ENCODE assay signal across 10 cellular contexts in genomic region chr3:183554377-183554776, GRCh38. TPM values are rescaled to one million over a fixed set of nuclear protein-coding genes. Genes with fewer than 3 reads are reported as not detected.
A peak's percentile ranks its signal among the peaks of the same experiment; 100 is the strongest.
DNase-seq lines count a peak whose midpoint lies in the region; ATAC-seq, FAIRE-seq and TF ChIP-seq lines count a peak whose summit lies in the region.
"Had no signal": no experiment of that assay in that cellular context is flagged by ENCODE, and none has a peak within 500 bp of the region (broad histone marks: within the 10 kb centered on the region; RNA-seq: fewer than 3 reads in every experiment).

No MANE protein-coding gene starts in this region.

- peaks cover 62% of the 10 kb centered on the region for H3K4me1 Mint-ChIP-seq in activated CD4-positive, alpha-beta T cell treated with anti-CD3 and anti-CD28 coated beads, Interleukin-2, amount 10 ng/mL, durations not matched to agents 24 days and 14 days
- peaks cover 73% of the 10 kb centered on the region for H3K4me1 Mint-ChIP-seq in stimulated activated effector memory CD8-positive, alpha-beta T cell treated with anti-CD3 and anti-CD28 coated beads, Interleukin-12 subunit alpha, Interleukin-12 subunit beta, amount 100 ng/mL, for 72 hours

- no peaks in the 10 kb centered on the region for H3K27me3 Mint-ChIP-seq in activated CD4-positive, alpha-beta T cell treated with anti-CD3 and anti-CD28 coated beads, Interleukin-2, amount 10 ng/mL, durations not matched to agents 24 days and 14 days

- TF ChIP-seq EP300 in GM12878 (IDR thresholded peaks at IDR 0.05; ENCODE audit: borderline replicate concordance in 1 of 2, control insufficient read depth in 1 of 2, low read depth in 2 of 2, low read length in 2 of 2): peak; percentile 77; a peak in 2 of 4 replicates

- RAD21 ChIA-PET in GM12878 (lab: Charles Lee; ENCODE audit: unreplicated experiment): interaction anchor here (2.0 to 9.3 kb wide), 5 partner anchors 16 to 85 kb away, joined by 7 to 154 read pairs (median 48); no protein-coding TSS in a partner anchor

- H3K9me3 Mint-ChIP-seq in activated CD4-positive, alpha-beta T cell treated with anti-CD3 and anti-CD28 coated beads, Interleukin-2, amount 10 ng/mL, durations not matched to agents 24 days and 14 days: no peaks in the 10 kb centered on the region
- no peaks in the 10 kb centered on the region for H3K9me3 Mint-ChIP-seq in stimulated activated effector memory CD8-positive, alpha-beta T cell treated with anti-CD3 and anti-CD28 coated beads, Interleukin-12 subunit alpha, Interleukin-12 subunit beta, amount 100 ng/mL, for 72 hours

- H3K9me2 ChIP-seq in PC-9 (ENCODE audit: insufficient read depth): no peaks in the 10 kb centered on the region

- BruUV-seq in GM12878 (replicated peaks; lab: Mats Ljungman, UMichigan) (no TSS peak), PC-9 (replicated peaks; lab: Mats Ljungman, UMichigan) (no TSS peak)

- H3K4me3 Mint-ChIP-seq in activated CD4-positive, alpha-beta T cell treated with anti-CD3 and anti-CD28 coated beads, Interleukin-2, amount 10 ng/mL, durations not matched to agents 24 days and 14 days: peak overlapping the region; percentile 95
- H3K4me3 Mint-ChIP-seq in stimulated activated effector memory CD8-positive, alpha-beta T cell treated with anti-CD3 and anti-CD28 coated beads, Interleukin-12 subunit alpha, Interleukin-12 subunit beta, amount 100 ng/mL, for 72 hours: peak overlapping the region; percentile 96

- H3K9me3 ChIP-seq in GM12878 (replicated peaks; ENCODE audit: control insufficient read depth, insufficient read depth, low read length) (no peaks in the 10 kb centered on the region; the same call in 2 of the 3 replicates), PC-9 (ENCODE audit: insufficient read depth, low read depth) (no peaks in the 10 kb centered on the region)

- peaks cover 26% of the 10 kb centered on the region for H3K79me2 ChIP-seq in GM12878 (ENCODE audit: control insufficient read depth, insufficient read depth, low read length)
- H3K79me2 ChIP-seq in PC-9 (ENCODE audit: low read depth): no peaks in the 10 kb centered on the region

- H3K4me3 ChIP-seq in GM12878 (peak overlapping the region; percentile 75), PC-9 (no peak overlapping the region)

- CTCF ChIA-PET in GM12878 (lab: Yijun Ruan, JAX) (interaction anchor here (3.7 to 4.2 kb wide), 3 partner anchors 19 to 40 kb away, joined by 30 to 37 read pairs (median 34); no protein-coding TSS in a partner anchor), PC-9 (lab: Charles Lee) (interaction anchor here (0.6 kb wide), 1 partner anchor 124 kb away, joined by 3 read pairs; no protein-coding TSS in a partner anchor)

- H4K20me1 ChIP-seq in GM12878 (ENCODE audit: control insufficient read depth, insufficient read depth): no peaks in the 10 kb centered on the region
- H4K20me1 ChIP-seq in PC-9 (ENCODE audit: insufficient read depth): no peaks in the 10 kb centered on the region

- WGBS in GM12878 (ENCODE audit: insufficient coverage, insufficient replicate concordance, low lambda C conversion rate, missing lambda C conversion rate): 0% methylated on average over 1 of the region's 1 CpG

- peak overlapping the region; percentile 99 for H3K27ac Mint-ChIP-seq in activated CD4-positive, alpha-beta T cell treated with anti-CD3 and anti-CD28 coated beads, Interleukin-2, amount 10 ng/mL, durations not matched to agents 24 days and 14 days
- H3K27ac Mint-ChIP-seq in stimulated activated effector memory CD8-positive, alpha-beta T cell treated with anti-CD3 and anti-CD28 coated beads, Interleukin-12 subunit alpha, Interleukin-12 subunit beta, amount 100 ng/mL, for 72 hours: peak overlapping the region; percentile 98

- no peaks in the 10 kb centered on the region for H3F3A ChIP-seq in PC-9 (ENCODE audit: insufficient read depth, low read depth)

- no peak for FAIRE-seq in GM12878 (lab: Jason Lieb, UNC)

- H2AFZ ChIP-seq in GM12878 (ENCODE audit: control insufficient read depth, low read depth, low read length): 0 out of 2 replicates have a peak overlapping the region, but pooled peaks have one; percentile 2
- H2AFZ ChIP-seq in PC-9: no peak overlapping the region

- SMC1A ChIA-PET in GM12878 (lab: Charles Lee; ENCODE audit: uncharacterized antibody, unreplicated experiment): interaction anchor here (0.6 to 8.1 kb wide), 5 partner anchors 16 to 78 kb away, joined by 3 to 155 read pairs (median 61); no protein-coding TSS in a partner anchor

- ATAC-seq in HG03378 (IDR thresholded peaks at IDR 0.05; ENCODE audit: unreplicated experiment) (peak; percentile 40), GM12878 (peak; percentile 57)
- peak; percentile 75 for ATAC-seq in stimulated activated effector memory CD8-positive, alpha-beta T cell treated with anti-CD3 and anti-CD28 coated beads, Interleukin-12 subunit alpha, Interleukin-12 subunit beta, amount 100 ng/mL, for 72 hours

- H3K36me3 Mint-ChIP-seq in activated CD4-positive, alpha-beta T cell treated with anti-CD3 and anti-CD28 coated beads, Interleukin-2, amount 10 ng/mL, durations not matched to agents 24 days and 14 days (ENCODE audit: low read depth): peaks cover 33% of the 10 kb centered on the region
- H3K36me3 Mint-ChIP-seq in stimulated activated effector memory CD8-positive, alpha-beta T cell treated with anti-CD3 and anti-CD28 coated beads, Interleukin-12 subunit alpha, Interleukin-12 subunit beta, amount 100 ng/mL, for 72 hours: peaks cover 48% of the 10 kb centered on the region

- DNase-seq in activated CD4-positive, alpha-beta T cell treated with anti-CD3 and anti-CD28 coated beads, Interleukin-2, amount 10 ng/mL, durations not matched to agents 24 days and 14 days: peak; percentile 78
- DNase-seq in activated CD4-positive, alpha-beta T cell treated with anti-CD3 and anti-CD28 coated beads for 48 hours: no peak
- DNase-seq in GM12878 (ENCODE audit: low read depth, low spot score) (no peak), NCI-H345 treated with DMSO at 0.1 percent for 48 hours (lab: John Stamatoyannopoulos, UW; ENCODE audit: unreplicated experiment) (no peak), PC-9 (no peak), A172 (ENCODE audit: low spot score) (no peak)
- peak in 1 of 2 donors; percentile 71 for DNase-seq in stimulated activated effector memory CD8-positive, alpha-beta T cell treated with anti-CD3 and anti-CD28 coated beads, Interleukin-12 subunit alpha, Interleukin-12 subunit beta, amount 100 ng/mL, for 72 hours (ENCODE audit: low spot score in 2 of 2)

- H3K9ac ChIP-seq in GM12878 (ENCODE audit: control insufficient read depth, insufficient read depth, low read length): peak overlapping the region; percentile 57

- no peaks in the 10 kb centered on the region for H3K36me3 ChIP-seq in GM12878 (ENCODE audit: control insufficient read depth in 2 of 2, insufficient read depth in 2 of 2, low read length in 1 of 2)
- no peaks in the 10 kb centered on the region for H3K36me3 ChIP-seq in PC-9 (ENCODE audit: low read depth)

- H3K4me2 ChIP-seq in GM12878 (ENCODE audit: control insufficient read depth, insufficient read depth): peak overlapping the region; percentile 85
- no peak overlapping the region for H3K4me2 ChIP-seq in PC-9

- intact Hi-C loops in activated CD4-positive, alpha-beta T cell treated with anti-CD3 and anti-CD28 coated beads, Interleukin-2, amount 10 ng/mL, durations not matched to agents 24 days and 14 days (cut with micrococcal nuclease): loop anchor here (1.0 to 10.0 kb wide), 8 partner anchors 14 to 600 kb away; partner anchors contain the start of genes DVL3 and YEATS2
- intact Hi-C loops in GM12878 (cut with micrococcal nuclease; ENCODE audit: unreplicated experiment) (loop anchor here (2.0 to 10.0 kb wide), 7 partner anchors 24 to 580 kb away; partner anchors contain the start of gene YEATS2), PC-9 (cut with micrococcal nuclease; ENCODE audit: unreplicated experiment) (no loop called here)

- in situ Hi-C loops in GM12878 (cut with MboI): no loop called here

- no peak for TF ChIP-seq RAD21 in GM12878 (IDR thresholded peaks at IDR 0.05; ENCODE audit: insufficient read depth, low read depth, low read length)

- no peak for TF ChIP-seq CTCF in GM12878 (IDR thresholded peaks at IDR 0.05 in 2 of 3, conservative IDR thresholded peaks at IDR 0.05 in 1 of 3; ENCODE audit: control insufficient read depth in 2 of 3, extremely low read depth in 1 of 3, insufficient read depth in 1 of 3, low read depth in 3 of 3, low read length in 3 of 3)
- no peak for TF ChIP-seq CTCF in PC-9 (conservative IDR thresholded peaks at IDR 0.05)

- peaks cover 22% of the 10 kb centered on the region for H3K4me1 ChIP-seq in GM12878 (ENCODE audit: control insufficient read depth, insufficient read depth, low read length)
- H3K4me1 ChIP-seq in PC-9 (replicated peaks; ENCODE audit: insufficient read depth): no peaks in the 10 kb centered on the region

- TF ChIP-seq POLR2A in GM12878 (IDR thresholded peaks at IDR 0.05; ENCODE audit: low read depth, low read length): no peak

- POLR2A ChIA-PET in GM12878 (lab: Charles Lee): interaction anchor here (0.9 to 8.9 kb wide), 6 partner anchors 14 to 82 kb away, joined by 3 to 172 read pairs (median 32); partner anchors contain the start of gene KLHL24
- POLR2A ChIA-PET in PC-9 (lab: Charles Lee; ENCODE audit: unreplicated experiment): no interaction called here

- peaks cover 0 to 3% of the 10 kb centered on the region in 2 experiments; a peak in 1 of 4 replicates for H3K27me3 ChIP-seq in GM12878 (replicated peaks in 1 of 2; ENCODE audit: control insufficient read depth in 2 of 2, insufficient read depth in 2 of 2, low read length in 1 of 2)
- no peaks in the 10 kb centered on the region for H3K27me3 ChIP-seq in PC-9 (ENCODE audit: insufficient read depth, low read depth)

- H3K27ac ChIP-seq in GM12878 (ENCODE audit: control insufficient read depth, insufficient read depth) (peak overlapping the region; percentile 31; the same call in 1 of the 2 replicates), PC-9 (no peak overlapping the region)

RNA-seq across cellular contexts. Expression of gene KLHL6, which starts 1.1 kb away (rescaled TPM):
- total RNA-seq in activated CD4-positive, alpha-beta T cell treated with anti-CD3 and anti-CD28 coated beads, Interleukin-2, amount 10 ng/mL, durations not matched to agents 24 days and 14 days: 44.9 and 47.1 TPM in 2 replicates
- 551 and 574 TPM in 2 replicates for total RNA-seq in GM12878 (2013; cell fraction: nucleolus; rRNA removed)
- 23.6 and 27.5 TPM in 2 replicates for total RNA-seq in GM12878 (2014; rRNA removed)
- 26.8 and 28.0 TPM in 2 replicates for total RNA-seq in GM12878 (2014; rRNA removed; fragmentation: Illumina TruSeq; extraction: Trizol)
- total RNA-seq in GM12878 (2021): 28.7 and 29.7 TPM in 2 replicates
- 7.9 TPM for polyA plus RNA-seq in GM12878 (2011; ENCODE audit: low read depth)
- 91.8 and 99.8 TPM in 2 replicates for polyA plus RNA-seq in GM12878 (2011; rRNA removed)
- polyA plus RNA-seq in GM12878 (2011; cell fraction: cytosol; rRNA removed): 60.5 and 63.5 TPM in 2 replicates
- 139 and 178 TPM in 2 replicates for polyA plus RNA-seq in GM12878 (2011; cell fraction: nucleus; rRNA removed)
- polyA plus RNA-seq in GM12878 (2012): 12.3 and 19.6 TPM in 2 replicates
- 26.5 and 30.0 TPM in 2 replicates for polyA plus RNA-seq in GM12878 (2014; fragmentation: Illumina TruSeq; extraction: Trizol)
- 1 to 10 TPM; 4.0 to 4.2 TPM for polyA plus RNA-seq in GM12878 (2014; fragmentation: Nextera tagmentation; extraction: Ambion mirVana)
- 23.0 and 25.2 TPM in 2 replicates for polyA plus RNA-seq in GM12878 (2014; rRNA removed)
- polyA plus RNA-seq in GM12878 (2016; fragmentation: Nextera tagmentation; extraction: Ambion mirVana): 10 to 100 TPM; 16.5 to 19.9 TPM
- 104 and 116 TPM in 2 replicates for polyA minus RNA-seq in GM12878 (2011; rRNA and poly(A)+ RNA removed)
- 29.4 and 31.6 TPM in 2 replicates for polyA minus RNA-seq in GM12878 (2011; cell fraction: cytosol; rRNA and poly(A)+ RNA removed)
- 52.3 and 65.3 TPM in 2 replicates for polyA minus RNA-seq in GM12878 (2011; cell fraction: nucleus; rRNA and poly(A)+ RNA removed)
- 0.04 TPM in 1 of 2 replicates, not detected in the other for total RNA-seq in PC-9 (2021)
- not detected in 2 replicates for total RNA-seq in A172 (2014; rRNA removed; shearing (Covaris generic))
- total RNA-seq: RPMI7951 had no signal
- polyA plus RNA-seq: AG04450 had no signal

Comparison
In these comparisons a context has a peak if more than half of its experiments do, and no peak if none do; other contexts are left out.
1. RNA of gene KLHL6, which starts 1.1 kb away (total RNA-seq): 44.9 to 47.1 TPM in activated CD4-positive, alpha-beta T cell treated with anti-CD3 and anti-CD28 coated beads, Interleukin-2, amount 10 ng/mL, durations not matched to agents 24 days and 14 days and 23.6 to 574 TPM in GM12878; 0.04 TPM in PC-9 and not detected in A172; every median in the first group is over 10 times any median in the second.
2. Peak in every context shown above with its lines, with median percentiles within 50 percentile points of each other: ATAC-seq.